ENCODE assay signal across 29 cellular contexts in genomic region chr11:115545811-115546210, GRCh38.
"Had no signal": no experiment of that assay in that cellular context is flagged by ENCODE, and none has a peak within 500 bp of the region (broad histone marks: within the 10 kb centered on the region; RNA-seq: fewer than 3 reads in every experiment).

No MANE protein-coding gene starts in this region.

- H2AFZ ChIP-seq: neural progenitor cell, parathyroid adenoma had no signal

- ATAC-seq: natural killer cell; psoas muscle; right cardiac atrium; right lobe of liver; stimulated activated memory B cell treated with anti-CD40 and anti-IgM and Interleukin-4, amounts not matched to agents 10 μg/mL and 1 μg/mL and 100 μg/mL, for 72 hours; stimulated activated naive CD8-positive, alpha-beta T cell treated with anti-CD3 and anti-CD28 coated beads, Interleukin-15, amount 100 ng/mL, for 72 hours; stimulated activated naive CD8-positive, alpha-beta T cell treated with anti-CD3 and anti-CD28 coated beads, Interleukin-15, Interleukin-2, amounts not matched to agents 100 U/mL and 50 U/mL, for 24 hours; upper lobe of right lung had no signal

- H3K9me3 Mint-ChIP-seq: nephron; neural progenitor cell; stimulated activated memory B cell treated with anti-CD40 and anti-IgM and Interleukin-4, amounts not matched to agents 10 μg/mL and 1 μg/mL and 100 μg/mL, for 72 hours; type B pancreatic cell had no signal

- H3K27ac Mint-ChIP-seq: natural killer cell; nephron; neural progenitor cell; progenitor cell of endocrine pancreas; stimulated activated memory B cell treated with anti-CD40 and anti-IgM and Interleukin-4, amounts not matched to agents 10 μg/mL and 1 μg/mL and 100 μg/mL, for 72 hours; stimulated activated naive CD8-positive, alpha-beta T cell treated with anti-CD3 and anti-CD28 coated beads, Interleukin-15, amount 100 ng/mL, for 72 hours; type B pancreatic cell had no signal

- H3K9ac ChIP-seq: neural progenitor cell, parathyroid adenoma had no signal

- DNase-seq: natural killer cell; occipital lobe; ovary; posterior cingulate gyrus; psoas muscle; right cardiac atrium; right lobe of liver; sigmoid colon; small intestine; stimulated activated CD4-positive, alpha-beta T cell treated with anti-CD3 and anti-CD28 coated beads, Interleukin-1b, Interleukin-23, amount 100 ng/mL, for 48 hours; stimulated activated CD4-positive, alpha-beta T cell treated with anti-CD3 and anti-CD28 coated beads, Interleukin-4, amount 100 ng/mL, for 1 hour; stimulated activated CD4-positive, alpha-beta T cell treated with anti-CD3 and anti-CD28 coated beads, Interleukin-4, amount 100 ng/mL, for 4 hours; stimulated activated CD8-positive, alpha-beta memory T cell treated with anti-CD3 and anti-CD28 coated beads, Interleukin-4, amount 100 ng/mL, for 48 hours; stimulated activated naive CD4-positive, alpha-beta T cell; stimulated activated naive CD8-positive, alpha-beta T cell treated with anti-CD3 and anti-CD28 coated beads, Interleukin-15, amount 100 ng/mL, for 72 hours; stimulated activated naive CD8-positive, alpha-beta T cell treated with anti-CD3 and anti-CD28 coated beads, Interleukin-15, Interleukin-2, amounts not matched to agents 100 U/mL and 50 U/mL, for 24 hours; substantia nigra; testis; tibial artery; transverse colon; upper lobe of right lung; uterus had no signal

- H3K4me3 Mint-ChIP-seq: natural killer cell; nephron; neural progenitor cell; stimulated activated memory B cell treated with anti-CD40 and anti-IgM and Interleukin-4, amounts not matched to agents 10 μg/mL and 1 μg/mL and 100 μg/mL, for 72 hours; stimulated activated naive CD8-positive, alpha-beta T cell treated with anti-CD3 and anti-CD28 coated beads, Interleukin-15, amount 100 ng/mL, for 72 hours; type B pancreatic cell had no signal

- H3K4me1 ChIP-seq: parathyroid adenoma, psoas muscle, sigmoid colon, suprapubic skin, testis, tibial artery, transverse colon, upper lobe of right lung, uterus had no signal

- H3K27me3 Mint-ChIP-seq: progenitor cell of endocrine pancreas had no signal

- H3K4me3 ChIP-seq: neural progenitor cell, ovary, psoas muscle, right lobe of liver, sigmoid colon, suprapubic skin, testis, tibial artery, transverse colon, upper lobe of right lung, uterus had no signal

- H3K4me1 Mint-ChIP-seq: natural killer cell; stimulated activated memory B cell treated with anti-CD40 and anti-IgM and Interleukin-4, amounts not matched to agents 10 μg/mL and 1 μg/mL and 100 μg/mL, for 72 hours; stimulated activated naive CD8-positive, alpha-beta T cell treated with anti-CD3 and anti-CD28 coated beads, Interleukin-15, amount 100 ng/mL, for 72 hours had no signal

- H3K27me3 ChIP-seq: neural progenitor cell, ovary, right lobe of liver, sigmoid colon, suprapubic skin, testis, tibial artery, upper lobe of right lung, uterus had no signal

- H3K36me3 Mint-ChIP-seq: natural killer cell; neural progenitor cell; stimulated activated memory B cell treated with anti-CD40 and anti-IgM and Interleukin-4, amounts not matched to agents 10 μg/mL and 1 μg/mL and 100 μg/mL, for 72 hours; type B pancreatic cell had no signal

- H3K9me3 ChIP-seq: ovary, psoas muscle, right lobe of liver, sigmoid colon, suprapubic skin, testis, tibial artery, transverse colon, upper lobe of right lung, uterus had no signal

- H3K79me2 ChIP-seq: parathyroid adenoma had no signal

- H3K4me2 ChIP-seq: neural progenitor cell had no signal

- H3K36me3 ChIP-seq: neural progenitor cell, ovary, right lobe of liver, sigmoid colon, suprapubic skin, tibial artery, transverse colon, upper lobe of right lung, uterus had no signal

- H3K27ac ChIP-seq: neural progenitor cell, ovary, parathyroid adenoma, psoas muscle, right lobe of liver, sigmoid colon, suprapubic skin, testis, tibial artery, transverse colon, upper lobe of right lung, uterus had no signal

- FAIRE-seq: small intestine had no signal
